In genomic region chr14:99041141-99041819, GRCh38 we compare ENCODE assay signal across 22 cellular contexts.
DNase-seq lines count a peak whose midpoint lies in the region; ATAC-seq and TF ChIP-seq lines count a peak whose summit lies in the region.
"Had no signal": no experiment of that assay in that cellular context is flagged by ENCODE, and none has a peak within 500 bp of the region (broad histone marks: within the 10 kb centered on the region; RNA-seq: fewer than 3 reads in every experiment).

No MANE protein-coding gene starts in this region.

- WGBS in heart right ventricle, 2 donors: 78 to 82% methylated on average over 8 of the region's 8 CpGs

- no peak for TF ChIP-seq CTCF in heart right ventricle (IDR thresholded peaks at IDR 0.05)
- no peak for TF ChIP-seq CTCF in brain microvascular endothelial cell (IDR thresholded peaks at IDR 0.05; ENCODE audit: low read depth, low read length, missing control alignments)

- peaks cover 0 to 10% (median 1%) of the 10 kb centered on the region in 9 donors for H3K4me1 ChIP-seq in heart right ventricle

- H3K27me3 ChIP-seq in heart right ventricle (peaks cover 0 to 3% (median 0%) of the 10 kb centered on the region in 7 donors), brain microvascular endothelial cell (replicated peaks) (no peaks in the 10 kb centered on the region)

- DNase-seq in cardiac septum (ENCODE audit: low spot score): peak; percentile 24
- no peak for DNase-seq in heart right ventricle
- peak; percentile 28 for DNase-seq in M059J (ENCODE audit: low read depth)
- no peak for DNase-seq in left lobe of liver (ENCODE audit: low spot score)
- no peak for DNase-seq in brain microvascular endothelial cell
- DNase-seq in activated naive CD4-positive, alpha-beta T cell treated with anti-CD3 and anti-CD28 coated beads, Interleukin-2, amount 50 U/mL, for 72 hours (ENCODE audit: low spot score in 2 of 2): no peak
- DNase-seq in COLO668 (lab: John Stamatoyannopoulos, UW; ENCODE audit: unreplicated experiment): no peak
- DNase-seq: COR-L47; DMS 273 treated with DMSO at 0.1 percent for 48 hours; DND-41; GDM1; H9; Kasumi-1; NCI-H1694; NCI-H510A; NCI-H748 treated with DMSO at 0.1 percent for 48 hours; NK-92 treated with Interleukin-12 subunit alpha and Interleukin-12 subunit beta, amount 100 ng/mL, for 24 hours; OCI-M1; SHP77 had no signal

- H3K9me3 ChIP-seq in heart right ventricle: peaks cover 0 to 7% (median 0%) of the 10 kb centered on the region in 11 donors

- H3K36me3 ChIP-seq in heart right ventricle (no peaks in the 10 kb centered on the region), brain microvascular endothelial cell (replicated peaks) (no peaks in the 10 kb centered on the region)

- H3K4me3 ChIP-seq in heart right ventricle: no peak overlapping the region
- no peak overlapping the region for H3K4me3 ChIP-seq in brain microvascular endothelial cell (ENCODE audit: low read depth, low read length)
- H3K4me3 ChIP-seq: SK-N-MC had no signal

- H3K27ac ChIP-seq in heart right ventricle (no peak overlapping the region), brain microvascular endothelial cell (no peak overlapping the region)
- H3K27ac ChIP-seq: SK-N-MC had no signal

- in situ Hi-C loops in brain microvascular endothelial cell (cut with HindIII; ENCODE audit: low pct_ligation_motif_present, low sequenced_read_pairs): no loop called here

- H3K27ac Mint-ChIP-seq in activated naive CD4-positive, alpha-beta T cell treated with anti-CD3 and anti-CD28 coated beads, Interleukin-2, amount 50 U/mL, for 72 hours: no peak overlapping the region
- H3K27ac Mint-ChIP-seq: CD14-positive monocyte had no signal

- intact Hi-C loops in cardiac septum (cut with DNase I): no loop called here
- intact Hi-C loops in heart right ventricle (cut with DNase I): no loop called here

- no peak for ATAC-seq in heart right ventricle
- peak; percentile 25 for ATAC-seq in esophagus mucosa
- ATAC-seq in left lobe of liver: no peak
- ATAC-seq in activated naive CD4-positive, alpha-beta T cell treated with anti-CD3 and anti-CD28 coated beads, Interleukin-2, amount 50 U/mL, for 72 hours: no peak

- H3K9me3 Mint-ChIP-seq in activated naive CD4-positive, alpha-beta T cell treated with anti-CD3 and anti-CD28 coated beads, Interleukin-2, amount 50 U/mL, for 72 hours: peaks cover 0 to 4% of the 10 kb centered on the region in 2 donors

- no peaks in the 10 kb centered on the region for H3K36me3 Mint-ChIP-seq in activated naive CD4-positive, alpha-beta T cell treated with anti-CD3 and anti-CD28 coated beads, Interleukin-2, amount 50 U/mL, for 72 hours
- H3K36me3 Mint-ChIP-seq: CD14-positive monocyte had no signal

Comparison
In these comparisons a context has a peak if more than half of its experiments do, and no peak if none do; other contexts are left out.
1. DNase-seq: peak in cardiac septum (single experiment) and M059J (single experiment); none in heart right ventricle (0 of 2), left lobe of liver (single experiment), brain microvascular endothelial cell (single experiment), activated naive CD4-positive, alpha-beta T cell treated with anti-CD3 and anti-CD28 coated beads, Interleukin-2, amount 50 U/mL, for 72 hours (0 of 2) and COLO668 (single experiment).